In the genomic region with DNA sequence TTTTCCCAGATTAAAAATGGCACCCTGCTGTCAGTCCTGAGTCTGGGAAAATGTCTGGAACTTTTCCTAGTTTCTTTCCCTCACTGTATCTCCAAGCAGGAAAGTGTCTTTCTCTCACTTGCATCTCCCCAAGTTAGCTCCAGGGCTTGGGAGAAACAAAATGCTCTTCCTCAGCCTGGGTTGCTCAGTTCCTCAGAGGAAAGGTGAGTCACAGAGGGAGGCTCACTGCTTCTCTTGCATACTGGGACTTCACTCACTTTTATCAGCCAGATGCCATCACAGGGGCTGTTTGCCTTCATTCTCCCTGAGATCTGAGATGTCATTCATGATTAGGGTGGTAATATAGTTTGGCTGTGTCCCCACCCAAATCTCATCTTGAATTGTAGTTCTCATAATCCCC, we compare ENCODE assay signal across 22 cellular contexts.
"Had no signal": no experiment of that assay in that cellular context is flagged by ENCODE, and none has a peak within 500 bp of the region (broad histone marks: within the 10 kb centered on the region; RNA-seq: fewer than 3 reads in every experiment).

No MANE protein-coding gene starts in this region.

- H3K9me3 ChIP-seq: right lobe of liver, thyroid gland, uterus had no signal

- H3K27ac ChIP-seq: coronary artery, epithelial cell of prostate, esophagus muscularis mucosa, gastroesophageal sphincter, neutrophil, psoas muscle, right lobe of liver, suprapubic skin, thyroid gland, uterus had no signal

- H3K27me3 ChIP-seq: esophagus muscularis mucosa, gastroesophageal sphincter, neutrophil, right lobe of liver, suprapubic skin, thyroid gland, uterus had no signal

- FAIRE-seq: kidney had no signal

- DNase-seq: effector CD4-positive, alpha-beta T cell; glutamatergic neuron; kidney; left colon; left ventricle myocardium superior; mucosa of descending colon; naive thymus-derived CD8-positive, alpha-beta T cell; psoas muscle; retina; right lobe of liver; stimulated activated CD4-positive, alpha-beta T cell treated with anti-CD3 and anti-CD28 coated beads, Interleukin-4, amount 100 ng/mL, for 1 hour; stimulated activated CD8-positive, alpha-beta memory T cell treated with anti-CD3 and anti-CD28 coated beads, Interleukin-4, amount 100 ng/mL, for 48 hours; stimulated activated naive CD8-positive, alpha-beta T cell treated with anti-CD3 and anti-CD28 coated beads, Interleukin-15, Interleukin-2, amounts not matched to agents 100 U/mL and 50 U/mL, for 24 hours; thyroid gland; uterus had no signal

- H3K36me3 ChIP-seq: esophagus muscularis mucosa, gastroesophageal sphincter, neutrophil, right lobe of liver, suprapubic skin, thyroid gland, uterus had no signal

- H3K4me1 ChIP-seq: esophagus muscularis mucosa, gastroesophageal sphincter, psoas muscle, right lobe of liver, suprapubic skin, thyroid gland, uterus had no signal

- ATAC-seq: gastroesophageal sphincter; left colon; left ventricle myocardium superior; mucosa of descending colon; naive thymus-derived CD8-positive, alpha-beta T cell; psoas muscle; right lobe of liver; stimulated activated effector memory CD8-positive, alpha-beta T cell treated with anti-CD3 and anti-CD28 coated beads, Interleukin-12 subunit alpha, Interleukin-12 subunit beta, amount 100 ng/mL, for 72 hours; stimulated activated naive CD8-positive, alpha-beta T cell treated with anti-CD3 and anti-CD28 coated beads, Interleukin-15, Interleukin-2, amounts not matched to agents 100 U/mL and 50 U/mL, for 24 hours had no signal

- H3K4me3 ChIP-seq: coronary artery, esophagus muscularis mucosa, gastroesophageal sphincter, mucosa of descending colon, psoas muscle, right lobe of liver, suprapubic skin, thyroid gland, uterus had no signal
